Comparison of ENCODE assay signal across 20 cellular contexts in the genomic region with DNA sequence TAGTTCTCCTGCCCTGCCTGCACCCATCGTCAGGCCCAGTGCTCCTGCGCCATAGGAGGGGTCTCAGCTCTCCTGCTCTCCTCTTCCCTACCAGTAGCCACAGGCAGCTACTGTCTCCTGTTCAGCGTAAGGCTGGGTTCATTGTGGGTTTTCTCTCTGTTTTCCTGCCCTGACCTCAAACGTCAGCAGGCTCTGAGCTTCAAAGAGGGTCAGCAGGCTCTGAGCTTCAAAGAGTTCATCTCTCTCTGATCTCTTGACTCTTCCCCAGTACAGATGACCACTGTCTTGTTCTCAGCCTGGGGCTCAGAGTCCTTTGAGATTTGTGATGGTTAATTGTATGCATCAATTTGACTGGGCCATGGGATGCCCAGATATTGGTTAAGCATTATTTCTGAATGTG. TPM values are rescaled to one million over a fixed set of nuclear protein-coding genes. Genes with fewer than 3 reads are reported as not detected.
DNase-seq lines count a peak whose midpoint lies in the region; ATAC-seq and TF ChIP-seq lines count a peak whose summit lies in the region.
"Had no signal": no experiment of that assay in that cellular context is flagged by ENCODE, and none has a peak within 500 bp of the region (broad histone marks: within the 10 kb centered on the region; RNA-seq: fewer than 3 reads in every experiment).

No MANE protein-coding gene starts in this region.

- peaks cover 8% of the 10 kb centered on the region for H3K4me1 Mint-ChIP-seq in activated naive CD8-positive, alpha-beta T cell treated with anti-CD3 and anti-CD28 coated beads, Interleukin-2, amount 10 ng/mL, durations not matched to agents 7 days and 5 days
- H3K4me1 Mint-ChIP-seq in activated naive CD8-positive, alpha-beta T cell treated with anti-CD3 and anti-CD28 coated beads for 36 hours = peaks cover 9% of the 10 kb centered on the region
- H3K4me1 Mint-ChIP-seq in neural crest cell (peaks cover 67% of the 10 kb centered on the region), GM23338 (peaks cover 5% of the 10 kb centered on the region; the same call in 2 of the 3 replicates)

- POLR2A ChIA-PET in activated naive CD8-positive, alpha-beta T cell treated with anti-CD3 and anti-CD28 coated beads, Interleukin-2, amount 10 ng/mL, durations not matched to agents 7 days and 5 days (lab: Charles Lee) = interaction anchor here (1.7 kb wide), 1 partner anchor 57 kb away, joined by 5 read pairs; a partner anchor contains a TSS

- peaks cover 2% of the 10 kb centered on the region for H3K36me3 Mint-ChIP-seq in activated naive CD8-positive, alpha-beta T cell treated with anti-CD3 and anti-CD28 coated beads, Interleukin-2, amount 10 ng/mL, durations not matched to agents 7 days and 5 days
- H3K36me3 Mint-ChIP-seq in activated naive CD8-positive, alpha-beta T cell treated with anti-CD3 and anti-CD28 coated beads for 36 hours = no peaks in the 10 kb centered on the region
- H3K36me3 Mint-ChIP-seq in neural crest cell (ENCODE audit: low read depth) = peaks cover 5% of the 10 kb centered on the region
- H3K36me3 Mint-ChIP-seq in GM23338 (ENCODE audit: low read depth) = no peaks in the 10 kb centered on the region
- H3K36me3 Mint-ChIP-seq: CD8-positive, alpha-beta T cell had no signal

- no peaks in the 10 kb centered on the region for H3F3A ChIP-seq in GM23338 (replicated peaks; ENCODE audit: low read depth)

- H3K27ac Mint-ChIP-seq in activated naive CD8-positive, alpha-beta T cell treated with anti-CD3 and anti-CD28 coated beads, Interleukin-2, amount 10 ng/mL, durations not matched to agents 7 days and 5 days = no peak overlapping the region
- H3K27ac Mint-ChIP-seq in activated naive CD8-positive, alpha-beta T cell treated with anti-CD3 and anti-CD28 coated beads for 36 hours = no peak overlapping the region
- peak overlapping the region; percentile 65 for H3K27ac Mint-ChIP-seq in neural crest cell (ENCODE audit: unreplicated experiment)
- H3K27ac Mint-ChIP-seq in GM23338 = no peak overlapping the region
- H3K27ac Mint-ChIP-seq: CD8-positive, alpha-beta T cell; HFFc6 had no signal

- H3K9me2 ChIP-seq in GM23338 (ENCODE audit: insufficient read depth) = no peaks in the 10 kb centered on the region

- no peaks in the 10 kb centered on the region for H3K4me1 ChIP-seq in GM23338 (ENCODE audit: insufficient read depth)
- H3K4me1 ChIP-seq: BE2C had no signal

- H3K79me2 ChIP-seq in GM23338 (replicated peaks; ENCODE audit: insufficient read depth) = no peaks in the 10 kb centered on the region

- in situ Hi-C loops in ACHN (cut with HindIII; ENCODE audit: low pct_ligation_motif_present, low pct_unique_long_range_greater_than_20kb, low sequenced_read_pairs) = no loop called here

- peak; percentile 54 for ATAC-seq in activated naive CD8-positive, alpha-beta T cell treated with anti-CD3 and anti-CD28 coated beads, Interleukin-2, amount 10 ng/mL, durations not matched to agents 7 days and 5 days (ENCODE audit: low read depth)
- peak; percentile 26 for ATAC-seq in HG02870 (IDR thresholded peaks at IDR 0.05; ENCODE audit: unreplicated experiment)
- no peak for ATAC-seq in GM23338
- ATAC-seq: CD8-positive, alpha-beta T cell had no signal

- no peaks in the 10 kb centered on the region for H3K36me3 ChIP-seq in GM23338 (ENCODE audit: insufficient read depth)
- H3K36me3 ChIP-seq: BE2C had no signal

- no peak overlapping the region for H3K4me3 Mint-ChIP-seq in activated naive CD8-positive, alpha-beta T cell treated with anti-CD3 and anti-CD28 coated beads, Interleukin-2, amount 10 ng/mL, durations not matched to agents 7 days and 5 days
- no peak overlapping the region for H3K4me3 Mint-ChIP-seq in activated naive CD8-positive, alpha-beta T cell treated with anti-CD3 and anti-CD28 coated beads for 36 hours
- H3K4me3 Mint-ChIP-seq in neural crest cell (peak overlapping the region; percentile 38), GM23338 (no peak overlapping the region)
- H3K4me3 Mint-ChIP-seq: CD8-positive, alpha-beta T cell; HFFc6 had no signal

- peaks cover 27% of the 10 kb centered on the region for H3K27me3 Mint-ChIP-seq in activated naive CD8-positive, alpha-beta T cell treated with anti-CD3 and anti-CD28 coated beads, Interleukin-2, amount 10 ng/mL, durations not matched to agents 7 days and 5 days
- peaks cover 29% of the 10 kb centered on the region for H3K27me3 Mint-ChIP-seq in activated naive CD8-positive, alpha-beta T cell treated with anti-CD3 and anti-CD28 coated beads for 36 hours
- H3K27me3 Mint-ChIP-seq in neural crest cell (ENCODE audit: low read depth) = no peaks in the 10 kb centered on the region
- H3K27me3 Mint-ChIP-seq in GM23338 (ENCODE audit: insufficient read depth, low read depth, poor library complexity) = peaks cover 3% of the 10 kb centered on the region

- no peak overlapping the region for H3K4me3 ChIP-seq in GM23338

- DNase-seq in activated naive CD8-positive, alpha-beta T cell treated with anti-CD3 and anti-CD28 coated beads, Interleukin-2, amount 10 ng/mL, durations not matched to agents 7 days and 5 days = no peak
- no peak for DNase-seq in activated naive CD8-positive, alpha-beta T cell treated with anti-CD3 and anti-CD28 coated beads for 36 hours
- DNase-seq in SW480 (ENCODE audit: low spot score) (peak; percentile 9), neural crest cell (ENCODE audit: low read depth, low spot score) (peak; percentile 25), ACHN (no peak), GM23338 (ENCODE audit: low spot score) (no peak)
- DNase-seq in stimulated activated CD8-positive, alpha-beta memory T cell treated with anti-CD3 and anti-CD28 coated beads, Interleukin-4, amount 100 ng/mL, for 48 hours = no peak
- DNase-seq: BE2C; Caco-2; CD8-positive, alpha-beta T cell; DND-41; GF-D8; HCEC 1CT; HFFc6; IMR-90 had no signal

- H4K20me1 ChIP-seq in GM23338 (replicated peaks; ENCODE audit: insufficient read depth) = no peaks in the 10 kb centered on the region

- H3K27ac ChIP-seq in GM23338 (ENCODE audit: low read depth) = no peak overlapping the region
- H3K27ac ChIP-seq: C4-2B had no signal

- H2AFZ ChIP-seq in GM23338 = no peak overlapping the region

- H3K4me2 ChIP-seq in GM23338 = no peak overlapping the region

- H3K27me3 ChIP-seq in GM23338 (ENCODE audit: insufficient read depth) = no peaks in the 10 kb centered on the region
- H3K27me3 ChIP-seq: BE2C had no signal

- H3K9me3 Mint-ChIP-seq in activated naive CD8-positive, alpha-beta T cell treated with anti-CD3 and anti-CD28 coated beads, Interleukin-2, amount 10 ng/mL, durations not matched to agents 7 days and 5 days = no peaks in the 10 kb centered on the region
- H3K9me3 Mint-ChIP-seq in activated naive CD8-positive, alpha-beta T cell treated with anti-CD3 and anti-CD28 coated beads for 36 hours = no peaks in the 10 kb centered on the region
- H3K9me3 Mint-ChIP-seq in neural crest cell = no peaks in the 10 kb centered on the region
- H3K9me3 Mint-ChIP-seq in GM23338 = no peaks in the 10 kb centered on the region
- H3K9me3 Mint-ChIP-seq: CD8-positive, alpha-beta T cell; HFFc6 had no signal

- TF ChIP-seq CTCF in neural crest cell (conservative IDR thresholded peaks at IDR 0.05) (no peak), GM23338 (conservative IDR thresholded peaks at IDR 0.05; ENCODE audit: low read depth in 2 of 2) (no peak)

TF ChIP-seq in GM23338, 12 proteins besides CTCF, POLR2A, EP300 and RAD21:
- no peak for TF ChIP-seq ZNF331 (CRISPR knock-in tag; IDR thresholded peaks at IDR 0.05; ENCODE audit: low read depth)

RNA-seq across cellular contexts. Expression of a gene that starts 4.6 kb away (rescaled TPM):
- total RNA-seq in activated naive CD8-positive, alpha-beta T cell treated with anti-CD3 and anti-CD28 coated beads, Interleukin-2, amount 10 ng/mL, durations not matched to agents 7 days and 5 days = not detected
- total RNA-seq in activated naive CD8-positive, alpha-beta T cell treated with anti-CD3 and anti-CD28 coated beads for 36 hours = not detected
- 0.43 and 0.44 TPM in 2 replicates for total RNA-seq in neural crest cell
- not detected in 2 replicates for total RNA-seq in GM23338 (2014; rRNA removed; shearing (Covaris generic))
- polyA plus RNA-seq in GM23338 (2016; fragmentation: Nextera tagmentation; extraction: Ambion mirVana) = 0.47 and 0.73 TPM in 2 replicates
- total RNA-seq: A172; CD8-positive, alpha-beta T cell; H4; HFFc6; IMR-90 had no signal
- polyA plus RNA-seq: AG04450, IMR-90 had no signal

RNA-seq across cellular contexts. Expression of a gene that starts 56.9 kb away (rescaled TPM):
- 10 to 100 TPM; 40.7 to 49.7 TPM for total RNA-seq in activated naive CD8-positive, alpha-beta T cell treated with anti-CD3 and anti-CD28 coated beads, Interleukin-2, amount 10 ng/mL, durations not matched to agents 7 days and 5 days
- 10 to 100 TPM; 41.6 to 45.7 TPM for total RNA-seq in activated naive CD8-positive, alpha-beta T cell treated with anti-CD3 and anti-CD28 coated beads for 36 hours
- 103 and 113 TPM in 2 replicates for total RNA-seq in neural crest cell
- 25.6 and 39.6 TPM in 2 replicates for total RNA-seq in GM23338 (2014; rRNA removed; shearing (Covaris generic))
- polyA plus RNA-seq in GM23338 (2016; fragmentation: Nextera tagmentation; extraction: Ambion mirVana) = 110 and 125 TPM in 2 replicates

Comparison
In these comparisons a context has a peak if more than half of its experiments do, and no peak if none do; other contexts are left out.
1. DNase-seq: peak in SW480 (single experiment) and neural crest cell (single experiment); none in activated naive CD8-positive, alpha-beta T cell treated with anti-CD3 and anti-CD28 coated beads, Interleukin-2, amount 10 ng/mL, durations not matched to agents 7 days and 5 days (single experiment), activated naive CD8-positive, alpha-beta T cell treated with anti-CD3 and anti-CD28 coated beads for 36 hours (single experiment), ACHN (single experiment), GM23338 (single experiment) and stimulated activated CD8-positive, alpha-beta memory T cell treated with anti-CD3 and anti-CD28 coated beads, Interleukin-4, amount 100 ng/mL, for 48 hours (single experiment).